Comparison of ENCODE assay signal across 12 cellular contexts in genomic region chr2:9819551-9819950, GRCh38.
"Had no signal": no experiment of that assay in that cellular context is flagged by ENCODE, and none has a peak within 500 bp of the region (broad histone marks: within the 10 kb centered on the region; RNA-seq: fewer than 3 reads in every experiment).

No MANE protein-coding gene starts in this region.

- H3K36me3 ChIP-seq: prostate gland, upper lobe of left lung had no signal

- FAIRE-seq: kidney had no signal

- H3K27me3 ChIP-seq: dorsolateral prefrontal cortex, upper lobe of left lung had no signal

- H3K27ac ChIP-seq: dorsolateral prefrontal cortex, prostate gland, upper lobe of left lung, VCaP had no signal

- H3K4me1 ChIP-seq: prostate gland had no signal

- DNase-seq: activated CD4-positive, alpha-beta memory T cell treated with anti-CD3 and anti-CD28 coated beads for 36 hours; activated naive CD4-positive, alpha-beta T cell; dorsolateral prefrontal cortex; foreskin melanocyte; kidney; left ventricle myocardium superior; naive thymus-derived CD4-positive, alpha-beta T cell; stimulated activated naive CD4-positive, alpha-beta T cell; substantia nigra had no signal

- ATAC-seq: left ventricle myocardium superior; naive thymus-derived CD4-positive, alpha-beta T cell had no signal

- H3K9me3 ChIP-seq: prostate gland, upper lobe of left lung had no signal

- H3K4me3 ChIP-seq: dorsolateral prefrontal cortex, prostate gland, upper lobe of left lung had no signal
